ENCODE assay signal across 8 cellular contexts in genomic region chr4:157075811-157076577, GRCh38. TPM values are rescaled to one million over a fixed set of nuclear protein-coding genes. Genes with fewer than 3 reads are reported as not detected.
A peak's percentile ranks its signal among the peaks of the same experiment; 100 is the strongest.
DNase-seq lines count a peak whose midpoint lies in the region; ATAC-seq, FAIRE-seq and TF ChIP-seq lines count a peak whose summit lies in the region.

Gene GLRB (plus strand): TSS chr4:157076150. CDS start chr4:157078025, 1,875 bp downstream.

- H3K9me3 ChIP-seq in AG04450 (ENCODE audit: control insufficient read depth, insufficient read depth, low read length) (no peaks in the 10 kb centered on the region), mammary epithelial cell (replicated peaks; ENCODE audit: insufficient read depth, low read length) (no peaks in the 10 kb centered on the region), small intestine (ENCODE audit: control insufficient read depth, low read depth) (no peaks in the 10 kb centered on the region)

- dilution Hi-C loops in mammary epithelial cell (cut with HindIII; ENCODE audit: low sequenced_read_pairs), result no loop called here

- no peaks in the 10 kb centered on the region for H3K36me3 Mint-ChIP-seq in activated CD8-positive, alpha-beta T cell treated with anti-CD3 and anti-CD28 coated beads, Interleukin-2, amount 10 ng/mL, durations not matched to agents 7 days and 5 days (ENCODE audit: low read depth)

- no peak within 1 kb of the TSS for H3K27ac Mint-ChIP-seq in activated CD8-positive, alpha-beta T cell treated with anti-CD3 and anti-CD28 coated beads, Interleukin-2, amount 10 ng/mL, durations not matched to agents 7 days and 5 days

- peak within 1 kb of the TSS; percentile 97 for H3K4me2 ChIP-seq in mammary epithelial cell (ENCODE audit: insufficient read depth, low read depth, low read length)

- no peak within 1 kb of the TSS for H3K9ac ChIP-seq in mammary epithelial cell (ENCODE audit: insufficient read depth, low read length)

- in situ Hi-C loops in mammary epithelial cell (cut with MboI; ENCODE audit: low sequenced_read_pairs in 2 of 2), result no loop called here

- H3K27ac ChIP-seq in AG04450 (ENCODE audit: low read depth, low read length) (no peak within 1 kb of the TSS), mammary epithelial cell (ENCODE audit: insufficient read depth, low read depth, low read length) (no peak within 1 kb of the TSS), small intestine (ENCODE audit: low read depth in 1 of 2, low read length in 1 of 2) (no peak within 1 kb of the TSS)

- WGBS in mammary epithelial cell (ENCODE audit: low coverage, missing lambda C conversion rate), result 24% methylated on average over 7 of the region's 84 CpGs
- WGBS in small intestine, 3 donors, result 2 to 5% (median 2%) methylated on average over 72 to 84 of the region's 84 CpGs

- POLR2A ChIA-PET in AG04450 (lab: Yijun Ruan, JAX), result no interaction called here
- POLR2A ChIA-PET in activated CD8-positive, alpha-beta T cell treated with anti-CD3 and anti-CD28 coated beads, Interleukin-2, amount 10 ng/mL, durations not matched to agents 7 days and 5 days (lab: Charles Lee), result no interaction called here

- no peaks in the 10 kb centered on the region for H3K79me2 ChIP-seq in mammary epithelial cell (ENCODE audit: insufficient read depth, low read length)

- H3K4me3 ChIP-seq in AG04450 (ENCODE audit: low read depth, low read length), result peak within 1 kb of the TSS; percentile 77
- peak within 1 kb of the TSS; percentile 47 to 81 (median 78) for H3K4me3 ChIP-seq in mammary epithelial cell (replicated peaks in 1 of 3; ENCODE audit: insufficient read depth in 1 of 3, low read depth in 2 of 3, low read length in 3 of 3)
- peak within 1 kb of the TSS in 1 of 2 donors; percentile 53 for H3K4me3 ChIP-seq in small intestine (ENCODE audit: low read depth in 1 of 2, low read length in 2 of 2)

- H3K27me3 ChIP-seq in AG04450 (ENCODE audit: control insufficient read depth, insufficient read depth, low read length) (no peaks in the 10 kb centered on the region), mammary epithelial cell (ENCODE audit: insufficient read depth, low read length) (no peaks in the 10 kb centered on the region), small intestine (ENCODE audit: control insufficient read depth in 2 of 2, insufficient read depth in 2 of 2, low read length in 2 of 2) (no peaks in the 10 kb centered on the region)

- H3K27me3 Mint-ChIP-seq in activated CD8-positive, alpha-beta T cell treated with anti-CD3 and anti-CD28 coated beads, Interleukin-2, amount 10 ng/mL, durations not matched to agents 7 days and 5 days (ENCODE audit: low read depth), result peaks cover 9% of the 10 kb centered on the region

- no peak for DNase-seq in AG04450 (ENCODE audit: low read depth, low spot score)
- peak; percentile 49 for DNase-seq in HuH-7.5 (ENCODE audit: low spot score)
- DNase-seq in mammary epithelial cell, result peak; percentile 37
- peak; percentile 62 for DNase-seq in iPS-NIHi7 (ENCODE audit: extremely low spot score)
- DNase-seq in small intestine, result peak; percentile 2
- no peak for DNase-seq in cortex of kidney (lab: John Stamatoyannopoulos, UW)
- DNase-seq in activated CD8-positive, alpha-beta T cell treated with anti-CD3 and anti-CD28 coated beads, Interleukin-2, amount 10 ng/mL, durations not matched to agents 7 days and 5 days, result no peak

- no peaks in the 10 kb centered on the region for H4K20me1 ChIP-seq in mammary epithelial cell (ENCODE audit: insufficient read depth, low read length)

- CTCF ChIA-PET in AG04450 (lab: Charles Lee) (interaction anchor here (0.6 to 1.7 kb wide), 3 partner anchors 31 to 601 kb away, joined by 3 to 5 read pairs (median 3); no protein-coding TSS in a partner anchor), mammary epithelial cell (lab: Charles Lee; ENCODE audit: low non-redundant PET) (no interaction called here)
- CTCF ChIA-PET in activated CD8-positive, alpha-beta T cell treated with anti-CD3 and anti-CD28 coated beads, Interleukin-2, amount 10 ng/mL, durations not matched to agents 7 days and 5 days (lab: Charles Lee), result no interaction called here

- no TSS peak for BruUV-seq in mammary epithelial cell (replicated peaks; lab: Mats Ljungman, UMichigan)

- FAIRE-seq in small intestine (lab: Jason Lieb, UNC), result no peak

- H3K4me1 Mint-ChIP-seq in activated CD8-positive, alpha-beta T cell treated with anti-CD3 and anti-CD28 coated beads, Interleukin-2, amount 10 ng/mL, durations not matched to agents 7 days and 5 days (ENCODE audit: low read depth), result no peaks in the 10 kb centered on the region

- intact Hi-C loops in mammary epithelial cell (cut with micrococcal nuclease), result no loop called here

- no peaks in the 10 kb centered on the region for H3K9me3 Mint-ChIP-seq in activated CD8-positive, alpha-beta T cell treated with anti-CD3 and anti-CD28 coated beads, Interleukin-2, amount 10 ng/mL, durations not matched to agents 7 days and 5 days (ENCODE audit: insufficient read depth)

- TF ChIP-seq CTCF in AG04450 (IDR thresholded peaks at IDR 0.05; ENCODE audit: low read depth, low read length) (no peak), mammary epithelial cell (conservative IDR thresholded peaks at IDR 0.05 in 1 of 2, IDR thresholded peaks at IDR 0.05 in 1 of 2; ENCODE audit: extremely low read depth in 1 of 2, insufficient read depth in 1 of 2, low read depth in 1 of 2, low read length in 2 of 2) (no peak)

- H3K4me3 Mint-ChIP-seq in activated CD8-positive, alpha-beta T cell treated with anti-CD3 and anti-CD28 coated beads, Interleukin-2, amount 10 ng/mL, durations not matched to agents 7 days and 5 days, result no peak within 1 kb of the TSS

- H3K4me1 ChIP-seq in mammary epithelial cell (ENCODE audit: insufficient read depth, low read length), result peaks cover 13% of the 10 kb centered on the region
- H3K4me1 ChIP-seq in small intestine (ENCODE audit: control insufficient read depth in 2 of 2, insufficient read depth in 1 of 2, low read depth in 1 of 2, low read length in 1 of 2), result no peaks in the 10 kb centered on the region

- H2AFZ ChIP-seq in mammary epithelial cell (ENCODE audit: low read depth, low read length), result peak within 1 kb of the TSS; percentile 100

- ATAC-seq in HG03196 (IDR thresholded peaks at IDR 0.05; ENCODE audit: unreplicated experiment), result no peak
- no peak for ATAC-seq in activated CD8-positive, alpha-beta T cell treated with anti-CD3 and anti-CD28 coated beads, Interleukin-2, amount 10 ng/mL, durations not matched to agents 7 days and 5 days

- no peaks in the 10 kb centered on the region for H3K36me3 ChIP-seq in mammary epithelial cell (ENCODE audit: insufficient read depth, low read length)
- no peaks in the 10 kb centered on the region for H3K36me3 ChIP-seq in small intestine (ENCODE audit: control insufficient read depth in 2 of 2, insufficient read depth in 2 of 2, low read length in 2 of 2)

RNA-seq across cellular contexts. Expression of gene GLRB, which starts in this region (rescaled TPM):
- polyA plus RNA-seq in AG04450 (2011; rRNA removed) (8.3 and 11.8 TPM in 2 replicates), mammary epithelial cell (1.2 TPM), small intestine (1 to 10 TPM in 1 of 3 donors, under 1 TPM in 1, not detected in 1; 0.22 to 1.2 TPM)
- 3.5 and 4.1 TPM in 2 replicates for polyA minus RNA-seq in AG04450 (2011; rRNA and poly(A)+ RNA removed)
- 1 to 10 TPM; 1.5 to 3.7 TPM for total RNA-seq in mammary epithelial cell
- not detected for polyA minus RNA-seq in mammary epithelial cell
- total RNA-seq in activated CD8-positive, alpha-beta T cell treated with anti-CD3 and anti-CD28 coated beads, Interleukin-2, amount 10 ng/mL, durations not matched to agents 7 days and 5 days, result not detected

Comparison
In these comparisons a context has a peak if more than half of its experiments do, and no peak if none do; other contexts are left out.
1. DNase-seq: peak in HuH-7.5 (single experiment), mammary epithelial cell (single experiment), iPS-NIHi7 (single experiment) and small intestine (single experiment); none in AG04450 (single experiment), cortex of kidney (single experiment) and activated CD8-positive, alpha-beta T cell treated with anti-CD3 and anti-CD28 coated beads, Interleukin-2, amount 10 ng/mL, durations not matched to agents 7 days and 5 days (single experiment).